16 cellular contexts compared by ENCODE assay signal in genomic region chr17:19288453-19288852, GRCh38. TPM values are rescaled to one million over a fixed set of nuclear protein-coding genes. Genes with fewer than 3 reads are reported as not detected.
DNase-seq lines count a peak whose midpoint lies in the region; ATAC-seq and TF ChIP-seq lines count a peak whose summit lies in the region.
"Had no signal": no experiment of that assay in that cellular context is flagged by ENCODE, and none has a peak within 500 bp of the region (broad histone marks: within the 10 kb centered on the region; RNA-seq: fewer than 3 reads in every experiment).

No MANE protein-coding gene starts in this region.

- no peaks in the 10 kb centered on the region for H3K9me3 Mint-ChIP-seq in WTC11
- H3K9me3 Mint-ChIP-seq: activated CD4-positive, alpha-beta T cell treated with anti-CD3 and anti-CD28 coated beads, Interleukin-2, amount 10 ng/mL, durations not matched to agents 24 days and 14 days; stimulated activated naive CD8-positive, alpha-beta T cell treated with anti-CD3 and anti-CD28 coated beads, Interleukin-15, amount 100 ng/mL, for 72 hours had no signal

- no CpG with 5 or more reads among the region's 5 CpGs for WGBS in iPS DF 6.9 (ENCODE audit: insufficient coverage, insufficient read length)

- POLR2A ChIA-PET in WTC11 (lab: Charles Lee): interaction anchor here (0.5 kb wide), 1 partner anchor 43 kb away, joined by 3 read pairs; no protein-coding TSS in a partner anchor
- POLR2A ChIA-PET in HEK293T (lab: Yijun Ruan, JAX): no interaction called here

- no peaks in the 10 kb centered on the region for H3K36me3 ChIP-seq in iPS DF 6.9 (ENCODE audit: control insufficient read depth, insufficient read depth, low read length)
- H3K36me3 ChIP-seq: BE2C had no signal

- no peak overlapping the region; the same call in 1 of the 2 replicates for H3K4me3 Mint-ChIP-seq in WTC11
- H3K4me3 Mint-ChIP-seq: activated CD4-positive, alpha-beta T cell treated with anti-CD3 and anti-CD28 coated beads, Interleukin-2, amount 10 ng/mL, durations not matched to agents 24 days and 14 days; stimulated activated naive CD8-positive, alpha-beta T cell treated with anti-CD3 and anti-CD28 coated beads, Interleukin-15, amount 100 ng/mL, for 72 hours had no signal

- TF ChIP-seq CTCF in WTC11 (IDR thresholded peaks at IDR 0.05) (no peak), foreskin fibroblast (IDR thresholded peaks at IDR 0.05; ENCODE audit: low read depth, low read length) (no peak)

- peaks cover 16% of the 10 kb centered on the region for H3K36me3 Mint-ChIP-seq in WTC11

- no peaks in the 10 kb centered on the region for H3K27me3 Mint-ChIP-seq in WTC11 (ENCODE audit: low read depth)

- no peaks in the 10 kb centered on the region for H3K9me3 ChIP-seq in iPS DF 6.9 (ENCODE audit: control insufficient read depth, insufficient read depth, low read length)
- H3K9me3 ChIP-seq: BE2C had no signal

- H3K4me3 ChIP-seq in iPS DF 6.9 (ENCODE audit: low read length) (no peak overlapping the region), foreskin fibroblast (ENCODE audit: low read depth in 1 of 2, low read length in 2 of 2) (no peak overlapping the region)

- H3K27ac Mint-ChIP-seq in WTC11: peak overlapping the region; percentile 97
- H3K27ac Mint-ChIP-seq: activated CD4-positive, alpha-beta T cell treated with anti-CD3 and anti-CD28 coated beads, Interleukin-2, amount 10 ng/mL, durations not matched to agents 24 days and 14 days; stimulated activated naive CD8-positive, alpha-beta T cell treated with anti-CD3 and anti-CD28 coated beads, Interleukin-15, amount 100 ng/mL, for 72 hours had no signal

- peaks cover 59% of the 10 kb centered on the region for H3K4me1 Mint-ChIP-seq in WTC11

- no peaks in the 10 kb centered on the region for H3K27me3 ChIP-seq in iPS DF 6.9 (ENCODE audit: control insufficient read depth, insufficient read depth, low read length)
- H3K27me3 ChIP-seq: BE2C had no signal

- no peak overlapping the region for H3K27ac ChIP-seq in iPS DF 6.9 (ENCODE audit: low read length)

- ATAC-seq in WTC11: peak; percentile 92
- ATAC-seq: stimulated activated naive CD8-positive, alpha-beta T cell treated with anti-CD3 and anti-CD28 coated beads, Interleukin-15, amount 100 ng/mL, for 72 hours had no signal

- H3K4me1 ChIP-seq in iPS DF 6.9 (ENCODE audit: control insufficient read depth, insufficient read depth, low read length): peaks cover 6% of the 10 kb centered on the region
- H3K4me1 ChIP-seq: BE2C had no signal

- DNase-seq in ELF-1 (ENCODE audit: low read depth, low spot score): peak; percentile 92
- peak; percentile 57 for DNase-seq in WTC11 (ENCODE audit: low spot score)
- peak; percentile 33 for DNase-seq in iPS DF 6.9 (ENCODE audit: low read depth, low spot score)
- DNase-seq in renal cortical epithelial cell (ENCODE audit: low read depth): peak; percentile 53
- no peak for DNase-seq in foreskin fibroblast
- no peak for DNase-seq in HEK293T (ENCODE audit: extremely low spot score)
- no peak for DNase-seq in activated CD8-positive, alpha-beta memory T cell treated with anti-CD3 and anti-CD28 coated beads for 24 hours
- DNase-seq in activated naive CD4-positive, alpha-beta T cell (lab: John Stamatoyannopoulos, UW): no peak
- DNase-seq: activated CD4-positive, alpha-beta T cell treated with anti-CD3 and anti-CD28 coated beads, Interleukin-2, amount 10 ng/mL, durations not matched to agents 24 days and 14 days; activated T-cell treated with anti-CD3 and anti-CD28 coated beads, Interleukin-2, amount 50 U/mL, for 1 hour; BE2C; cortex of kidney; hippocampal formation; NCI-H2081 treated with DMSO at 0.1 percent for 48 hours; Right ventricle myocardium superior; stimulated activated naive CD8-positive, alpha-beta T cell treated with anti-CD3 and anti-CD28 coated beads, Interleukin-15, amount 100 ng/mL, for 72 hours had no signal

- CTCF ChIA-PET in WTC11 (lab: Charles Lee): interaction anchor here (0.6 to 2.4 kb wide), 3 partner anchors 12 to 456 kb away, joined by 3 to 7 read pairs (median 3); no protein-coding TSS in a partner anchor
- CTCF ChIA-PET in HEK293T (lab: Yijun Ruan, JAX): no interaction called here

TF ChIP-seq in WTC11, 78 proteins besides CTCF, POLR2A, EP300 and RAD21:
- TF ChIP-seq GTF2I (CRISPR knock-in tag; conservative IDR thresholded peaks at IDR 0.05) (peak; percentile 76; the same call in 1 of the 2 replicates), ZNF671 (CRISPR knock-in tag; IDR thresholded peaks at IDR 0.05) (no peak)

TF ChIP-seq in HEK293T, 16 proteins besides CTCF, POLR2A, EP300 and RAD21:
- TF ChIP-seq BHLHE40 (IDR thresholded peaks at IDR 0.05; ENCODE audit: borderline replicate concordance) (no peak), SUZ12 (IDR thresholded peaks at IDR 0.05) (no peak), FOXK2 (IDR thresholded peaks at IDR 0.05) (no peak), FOXM1 (IDR thresholded peaks at IDR 0.05; ENCODE audit: borderline replicate concordance) (no peak), NFRKB (IDR thresholded peaks at IDR 0.05) (no peak), SP1 (IDR thresholded peaks at IDR 0.05) (no peak), LEF1 (IDR thresholded peaks at IDR 0.05; ENCODE audit: borderline replicate concordance) (no peak), PKNOX1 (IDR thresholded peaks at IDR 0.05) (no peak), ARNT (IDR thresholded peaks at IDR 0.05) (no peak)
TF ChIP-seq in HEK293T: peak in this region for 0.

RNA-seq across cellular contexts. Expression of gene EPN2, which starts 51.3 kb away (rescaled TPM):
- total RNA-seq in WTC11 (2021): 48.8 to 62.7 TPM (median 62.3 TPM) in 3 replicates
- 29.9 TPM in 2 replicates for total RNA-seq in renal cortical epithelial cell

Comparison
In these comparisons a context has a peak if more than half of its experiments do, and no peak if none do; other contexts are left out.
1. DNase-seq: peak in ELF-1 (single experiment), WTC11 (single experiment), iPS DF 6.9 (single experiment) and renal cortical epithelial cell (single experiment); none in foreskin fibroblast (0 of 2), HEK293T (single experiment), activated CD8-positive, alpha-beta memory T cell treated with anti-CD3 and anti-CD28 coated beads for 24 hours (single experiment) and activated naive CD4-positive, alpha-beta T cell (0 of 4).